ENCODE assay signal across 25 cellular contexts in genomic region chr11:65794570-65795510, GRCh38. TPM values are rescaled to one million over a fixed set of nuclear protein-coding genes. Genes with fewer than 3 reads are reported as not detected.
"Had no signal": no experiment of that assay in that cellular context is flagged by ENCODE, and none has a peak within 500 bp of the region (broad histone marks: within the 10 kb centered on the region; RNA-seq: fewer than 3 reads in every experiment).

No MANE protein-coding gene starts in this region.

- H3K9me3 ChIP-seq: left ventricle myocardium inferior, neutrophil, suprapubic skin, tibial artery, upper lobe of left lung, uterus had no signal

- H3K9me3 Mint-ChIP-seq: dendritic cell treated with granulocyte-macrophage colony-stimulating factor and Interleukin-4, amounts not matched to agents 40 ng/mL and 50 ng/mL, for 4 days; naive thymus-derived CD4-positive, alpha-beta T cell; nephron progenitor cell had no signal

- H3K27me3 ChIP-seq: upper lobe of left lung, uterus had no signal

- H3K36me3 ChIP-seq: left ventricle myocardium inferior, neutrophil, upper lobe of left lung, uterus had no signal

- ATAC-seq: naive thymus-derived CD4-positive, alpha-beta T cell; sciatic nerve; stimulated activated naive CD8-positive, alpha-beta T cell treated with anti-CD3 and anti-CD28 coated beads, Interleukin-15, Interleukin-2, amounts not matched to agents 100 U/mL and 50 U/mL, for 24 hours had no signal

- H3K4me3 ChIP-seq: left ventricle myocardium inferior, suprapubic skin, tibial artery, upper lobe of left lung, uterus had no signal

- H3K27ac Mint-ChIP-seq: dendritic cell treated with granulocyte-macrophage colony-stimulating factor and Interleukin-4, amounts not matched to agents 40 ng/mL and 50 ng/mL, for 4 days; nephron progenitor cell had no signal

- H3K4me3 Mint-ChIP-seq: dendritic cell treated with granulocyte-macrophage colony-stimulating factor and Interleukin-4, amounts not matched to agents 40 ng/mL and 50 ng/mL, for 4 days; naive thymus-derived CD4-positive, alpha-beta T cell; nephron progenitor cell had no signal

- H3K4me1 ChIP-seq: left ventricle myocardium inferior, uterus had no signal

- H3K36me3 Mint-ChIP-seq: naive thymus-derived CD4-positive, alpha-beta T cell had no signal

- H3K27ac ChIP-seq: left ventricle myocardium inferior, neutrophil, suprapubic skin, tibial artery, upper lobe of left lung, uterus had no signal

- DNase-seq: cerebellar nuclear complex; effector CD4-positive, alpha-beta T cell; foreskin melanocyte; head of caudate nucleus; hippocampal formation; islet precursor cell; left ventricle myocardium inferior; mammary epithelial cell; naive thymus-derived CD4-positive, alpha-beta T cell; nephron progenitor cell; posterior cingulate gyrus; stimulated activated CD4-positive, alpha-beta T cell treated with anti-CD3 and anti-CD28 coated beads, Interleukin-2, amount 100 ng/mL, for 24 hours; stimulated activated naive CD8-positive, alpha-beta T cell treated with anti-CD3 and anti-CD28 coated beads, Interleukin-15, Interleukin-2, amounts not matched to agents 100 U/mL and 50 U/mL, for 24 hours; tibial artery; uterus had no signal

RNA-seq across cellular contexts. Expression of gene OVOL1, which starts 8.0 kb away (rescaled TPM):
- total RNA-seq: left ventricle myocardium inferior; mesenteric fat pad; mononuclear cell; naive thymus-derived CD4-positive, alpha-beta T cell; osteocyte; pulmonary artery endothelial cell; sciatic nerve; skeletal muscle tissue had no signal

RNA-seq across cellular contexts. Expression of gene SNX32, which starts 38.9 kb away (rescaled TPM):
- total RNA-seq: left ventricle myocardium inferior, mesenteric fat pad, mononuclear cell had no signal
